In genomic region chr16:89410794-89411309, GRCh38 we compare ENCODE assay signal across 8 cellular contexts.
A peak's percentile ranks its signal among the peaks of the same experiment; 100 is the strongest.
DNase-seq lines count a peak whose midpoint lies in the region; ATAC-seq, FAIRE-seq and TF ChIP-seq lines count a peak whose summit lies in the region.

No MANE protein-coding gene starts in this region.

- H3K27me3 ChIP-seq in WERI-Rb-1 (ENCODE audit: insufficient read depth, low read depth, severe bottlenecking), result no peaks in the 10 kb centered on the region

- peaks cover 59% of the 10 kb centered on the region for H3K4me1 Mint-ChIP-seq in T-helper 1 cell treated with Interleukin-12 subunit alpha and Interleukin-12 subunit beta and Interleukin-4 antibody, amounts not matched to agents 30 μg/mL and 1 μg/mL, for 36 hours (ENCODE audit: low read depth)
- peaks cover 85% of the 10 kb centered on the region for H3K4me1 Mint-ChIP-seq in osteocyte (ENCODE audit: unreplicated experiment)

- H3K9me3 ChIP-seq in WERI-Rb-1 (ENCODE audit: severe bottlenecking), result no peaks in the 10 kb centered on the region

- DNase-seq in T-helper 1 cell (no peak), WERI-Rb-1 (peak; percentile 41), fibroblast of peridontal ligament (ENCODE audit: extremely low read depth) (peak; percentile 93), osteocyte (ENCODE audit: extremely low spot score, unreplicated experiment) (peak; percentile 96), NCI-H187 (lab: John Stamatoyannopoulos, UW) (no peak), RCC 7860 (ENCODE audit: low spot score) (no peak)

- no peak for ATAC-seq in HG02973 (IDR thresholded peaks at IDR 0.05; ENCODE audit: unreplicated experiment)

- H3K9me3 Mint-ChIP-seq in T-helper 1 cell treated with Interleukin-12 subunit alpha and Interleukin-12 subunit beta and Interleukin-4 antibody, amounts not matched to agents 30 μg/mL and 1 μg/mL, for 36 hours, result no peaks in the 10 kb centered on the region
- no peaks in the 10 kb centered on the region for H3K9me3 Mint-ChIP-seq in osteocyte (ENCODE audit: unreplicated experiment)

- no peak overlapping the region for H3K4me3 ChIP-seq in WERI-Rb-1 (ENCODE audit: low read depth, low read length)

- no peak overlapping the region for H3K27ac ChIP-seq in WERI-Rb-1

- FAIRE-seq in RCC 7860 (lab: Jason Lieb, UNC), result no peak

- H3K36me3 Mint-ChIP-seq in T-helper 1 cell treated with Interleukin-12 subunit alpha and Interleukin-12 subunit beta and Interleukin-4 antibody, amounts not matched to agents 30 μg/mL and 1 μg/mL, for 36 hours (ENCODE audit: low read depth), result peaks cover 1% of the 10 kb centered on the region
- no peaks in the 10 kb centered on the region for H3K36me3 Mint-ChIP-seq in osteocyte (ENCODE audit: unreplicated experiment)

- TF ChIP-seq CTCF in WERI-Rb-1 (IDR thresholded peaks at IDR 0.05; ENCODE audit: low read depth, low read length), result no peak
- TF ChIP-seq CTCF in osteocyte (IDR thresholded peaks at IDR 0.05), result peak; percentile 46

- peak overlapping the region; percentile 40 for H3K4me3 Mint-ChIP-seq in T-helper 1 cell treated with Interleukin-12 subunit alpha and Interleukin-12 subunit beta and Interleukin-4 antibody, amounts not matched to agents 30 μg/mL and 1 μg/mL, for 36 hours
- H3K4me3 Mint-ChIP-seq in osteocyte (ENCODE audit: unreplicated experiment), result peak overlapping the region; percentile 24

- no peaks in the 10 kb centered on the region for H3K36me3 ChIP-seq in WERI-Rb-1

- peak overlapping the region; percentile 62 for H3K27ac Mint-ChIP-seq in T-helper 1 cell treated with Interleukin-12 subunit alpha and Interleukin-12 subunit beta and Interleukin-4 antibody, amounts not matched to agents 30 μg/mL and 1 μg/mL, for 36 hours
- H3K27ac Mint-ChIP-seq in osteocyte (ENCODE audit: unreplicated experiment), result peak overlapping the region; percentile 85

- H3K27me3 Mint-ChIP-seq in T-helper 1 cell treated with Interleukin-12 subunit alpha and Interleukin-12 subunit beta and Interleukin-4 antibody, amounts not matched to agents 30 μg/mL and 1 μg/mL, for 36 hours (ENCODE audit: low read depth), result no peaks in the 10 kb centered on the region
- no peaks in the 10 kb centered on the region for H3K27me3 Mint-ChIP-seq in osteocyte (ENCODE audit: unreplicated experiment)

Comparison
In these comparisons a context has a peak if more than half of its experiments do, and no peak if none do; other contexts are left out.
1. DNase-seq: peak in WERI-Rb-1 (single experiment), fibroblast of peridontal ligament (single experiment) and osteocyte (single experiment); none in T-helper 1 cell (0 of 5), NCI-H187 (0 of 2) and RCC 7860 (single experiment).